ENCODE assay signal across 13 cellular contexts in the genomic region with DNA sequence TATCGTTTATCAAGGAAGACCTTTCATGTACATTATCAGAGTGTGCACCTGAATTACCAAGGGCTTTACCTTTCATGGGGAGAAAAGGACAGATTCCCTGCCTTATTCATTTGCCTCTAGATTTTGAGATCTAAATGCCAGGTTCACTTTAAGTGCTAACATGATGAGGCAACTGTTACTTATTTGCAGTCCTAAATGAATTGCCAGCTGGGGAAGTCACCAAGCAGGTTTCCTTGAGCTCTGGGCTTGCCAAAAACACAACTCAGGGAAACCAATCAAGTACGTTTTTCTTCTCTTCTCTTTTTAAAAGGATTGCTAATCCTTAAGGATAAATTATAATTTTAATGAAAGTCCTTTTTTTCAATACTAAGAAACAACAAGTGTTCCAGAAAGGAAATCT.
DNase-seq lines count a peak whose midpoint lies in the region; ATAC-seq, FAIRE-seq and TF ChIP-seq lines count a peak whose summit lies in the region.
"Had no signal": no experiment of that assay in that cellular context is flagged by ENCODE, and none has a peak within 500 bp of the region (broad histone marks: within the 10 kb centered on the region; RNA-seq: fewer than 3 reads in every experiment).

No MANE protein-coding gene starts in this region.

- H3K27ac Mint-ChIP-seq in CD4-positive, alpha-beta T cell = peak overlapping the region; percentile 53

- no peaks in the 10 kb centered on the region for H3K27me3 ChIP-seq in CD4-positive, alpha-beta T cell (ENCODE audit: control insufficient read depth, insufficient read depth, low read length)
- H3K27me3 ChIP-seq in neutrophil (no peaks in the 10 kb centered on the region), MG63 (no peaks in the 10 kb centered on the region)
- H3K27me3 ChIP-seq: gastroesophageal sphincter, spleen had no signal

- TF ChIP-seq CTCF in CD4-positive, alpha-beta T cell (IDR thresholded peaks at IDR 0.05) = no peak
- no peak for TF ChIP-seq CTCF in neutrophil (IDR thresholded peaks at IDR 0.05)

- peaks cover 74% of the 10 kb centered on the region for H3K4me1 Mint-ChIP-seq in CD4-positive, alpha-beta T cell (ENCODE audit: low read depth)

- no peak for DNase-seq in CD4-positive, alpha-beta T cell
- DNase-seq in NCI-H2029 treated with DMSO at 0.1 percent for 48 hours (lab: John Stamatoyannopoulos, UW) (peak; percentile 10), MG63 (no peak), occipital lobe (lab: John Stamatoyannopoulos, UW) (no peak), NCI-H345 treated with DMSO at 0.1 percent for 48 hours (lab: John Stamatoyannopoulos, UW; ENCODE audit: unreplicated experiment) (no peak), RCC 7860 (ENCODE audit: low spot score) (no peak)
- DNase-seq: activated T-cell treated with anti-CD3 and anti-CD28 coated beads for 4 hours, NCI-H1930, spleen had no signal

- no peak overlapping the region for H3K27ac ChIP-seq in CD4-positive, alpha-beta T cell (ENCODE audit: low read depth, low read length)
- peak overlapping the region; percentile 48 for H3K27ac ChIP-seq in neutrophil

- H3K36me3 Mint-ChIP-seq in CD4-positive, alpha-beta T cell (ENCODE audit: low read depth) = peaks cover 80% of the 10 kb centered on the region

- no peaks in the 10 kb centered on the region for H3K9me3 ChIP-seq in CD4-positive, alpha-beta T cell (ENCODE audit: control insufficient read depth, low read length)
- H3K9me3 ChIP-seq in neutrophil (no peaks in the 10 kb centered on the region), MG63 (no peaks in the 10 kb centered on the region)
- H3K9me3 ChIP-seq: gastroesophageal sphincter, spleen had no signal

- FAIRE-seq in RCC 7860 (lab: Jason Lieb, UNC) = no peak
- FAIRE-seq: GM12891 had no signal

- peaks cover 13 to 21% of the 10 kb centered on the region in 2 experiments for H3K4me1 ChIP-seq in neutrophil (ENCODE audit: control insufficient read depth in 1 of 2, insufficient read depth in 1 of 2, low read depth in 1 of 2, low read length in 1 of 2)

- H3K4me3 Mint-ChIP-seq in CD4-positive, alpha-beta T cell = no peak overlapping the region

- no peaks in the 10 kb centered on the region for H3K27me3 Mint-ChIP-seq in CD4-positive, alpha-beta T cell

- peaks cover 16% of the 10 kb centered on the region for H3K36me3 ChIP-seq in neutrophil
- peaks cover 72% of the 10 kb centered on the region for H3K36me3 ChIP-seq in MG63

- CTCF ChIA-PET in CD4-positive, alpha-beta T cell (lab: Charles Lee) = interaction anchor here (1.1 to 1.2 kb wide), 2 partner anchors 15 to 19 kb away, joined by 3 read pairs; no protein-coding TSS in a partner anchor

- no peaks in the 10 kb centered on the region for H3K9me3 Mint-ChIP-seq in CD4-positive, alpha-beta T cell

- H3K4me3 ChIP-seq in neutrophil (ENCODE audit: low read depth in 1 of 2, low read length in 1 of 2) (no peak overlapping the region), MG63 (no peak overlapping the region)
- H3K4me3 ChIP-seq: gastroesophageal sphincter, spleen had no signal

- POLR2A ChIA-PET in CD4-positive, alpha-beta T cell (lab: Charles Lee) = interaction anchor here (1.1 kb wide), 1 partner anchor 25 kb away, joined by 3 read pairs; no protein-coding TSS in a partner anchor

- ATAC-seq in CD4-positive, alpha-beta T cell (ENCODE audit: poor library complexity) = no peak
- ATAC-seq in esophagus mucosa = peak; percentile 85
- ATAC-seq: gastroesophageal sphincter had no signal

- intact Hi-C loops in CD4-positive, alpha-beta T cell (cut with DNase I, micrococcal nuclease) = loop anchor here in 1 of 2 experiments (5.0 kb wide), 1 partner anchor 33 kb away; no protein-coding TSS in a partner anchor
